In the genomic region with DNA sequence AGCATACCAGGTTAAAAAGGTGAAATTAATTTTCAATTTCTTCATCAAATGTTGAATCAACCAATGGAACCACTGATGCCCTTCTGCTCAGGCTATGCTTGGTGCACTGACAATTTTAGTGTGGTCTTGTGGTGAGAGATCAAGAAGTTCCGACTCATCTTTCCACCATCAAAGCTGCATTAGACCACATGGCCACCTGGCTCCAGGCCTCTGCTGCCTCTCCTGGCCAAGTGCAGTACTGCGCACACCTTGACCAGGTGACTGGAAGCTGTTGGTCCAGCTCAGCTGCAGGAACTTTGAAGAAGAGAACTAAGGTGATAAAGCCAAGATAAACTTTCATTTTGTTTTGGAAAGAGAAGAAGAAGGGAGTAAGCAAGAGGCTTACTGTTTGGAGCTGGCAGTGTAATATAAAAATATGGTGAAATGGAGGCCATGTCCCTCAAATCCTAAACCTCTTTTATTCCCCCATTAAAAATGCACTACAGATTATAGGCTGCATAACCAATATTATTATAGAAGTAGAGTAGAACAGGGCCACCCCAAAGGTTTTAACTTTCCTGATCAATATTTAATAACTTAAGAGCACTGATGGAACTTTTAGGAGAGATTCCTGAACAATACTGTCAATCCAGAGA, we compare ENCODE assay signal across 9 cellular contexts.
A peak's percentile ranks its signal among the peaks of the same experiment; 100 is the strongest.
DNase-seq lines count a peak whose midpoint lies in the region; ATAC-seq and TF ChIP-seq lines count a peak whose summit lies in the region.
"Had no signal": no experiment of that assay in that cellular context is flagged by ENCODE, and none has a peak within 500 bp of the region (broad histone marks: within the 10 kb centered on the region; RNA-seq: fewer than 3 reads in every experiment).

No MANE protein-coding gene starts in this region.

- DNase-seq in ELR (ENCODE audit: low read depth) (peak; percentile 10), UCSD-AML1 (lab: John Stamatoyannopoulos, UW; ENCODE audit: unreplicated experiment) (peak; percentile 11), fibroblast of pulmonary artery (ENCODE audit: low read depth) (peak; percentile 5), uterus (no peak), GF-D8 (lab: John Stamatoyannopoulos, UW) (no peak)
- DNase-seq in stimulated activated CD8-positive, alpha-beta memory T cell treated with anti-CD3 and anti-CD28 coated beads, Interleukin-15, amount 100 ng/mL, for 48 hours (ENCODE audit: low read depth in 2 of 2) = peak; percentile 34 to 36

- H3K27me3 ChIP-seq in uterus = no peaks in the 10 kb centered on the region

- no peaks in the 10 kb centered on the region for H3K9me3 ChIP-seq in uterus

- no peaks in the 10 kb centered on the region for H3K36me3 ChIP-seq in uterus

- H3K4me3 ChIP-seq in fibroblast of pulmonary artery (replicated peaks; ENCODE audit: low read depth, low read length) = no peak overlapping the region
- no peak overlapping the region for H3K4me3 ChIP-seq in uterus
- H3K4me3 ChIP-seq: skin epidermis had no signal

- intact Hi-C loops in uterus (cut with DNase I; ENCODE audit: low total_unique reads) = no loop called here

- no peak for TF ChIP-seq POLR2A in uterus (IDR thresholded peaks at IDR 0.05)

- H3K27ac ChIP-seq in uterus = no peak overlapping the region
- H3K27ac ChIP-seq: skin epidermis had no signal

- no peaks in the 10 kb centered on the region for H3K4me1 ChIP-seq in uterus

- ATAC-seq in GM19351 (IDR thresholded peaks at IDR 0.05; ENCODE audit: unreplicated experiment) (peak; percentile 100), HG03139 (IDR thresholded peaks at IDR 0.05; ENCODE audit: unreplicated experiment) (peak; percentile 99)

- peak; percentile 77 for TF ChIP-seq CTCF in fibroblast of pulmonary artery (IDR thresholded peaks at IDR 0.05; ENCODE audit: low read length, missing control alignments)
- TF ChIP-seq CTCF in uterus (IDR thresholded peaks at IDR 0.05) = peak in 1 of 4 experiments; percentile 10

Comparison
In these comparisons a context has a peak if more than half of its experiments do, and no peak if none do; other contexts are left out.
1. DNase-seq: peak in ELR (single experiment), UCSD-AML1 (single experiment), fibroblast of pulmonary artery (single experiment) and stimulated activated CD8-positive, alpha-beta memory T cell treated with anti-CD3 and anti-CD28 coated beads, Interleukin-15, amount 100 ng/mL, for 48 hours (2 of 2); none in uterus (0 of 2) and GF-D8 (single experiment).